Comparison of ENCODE assay signal across 21 cellular contexts in the genomic region with DNA sequence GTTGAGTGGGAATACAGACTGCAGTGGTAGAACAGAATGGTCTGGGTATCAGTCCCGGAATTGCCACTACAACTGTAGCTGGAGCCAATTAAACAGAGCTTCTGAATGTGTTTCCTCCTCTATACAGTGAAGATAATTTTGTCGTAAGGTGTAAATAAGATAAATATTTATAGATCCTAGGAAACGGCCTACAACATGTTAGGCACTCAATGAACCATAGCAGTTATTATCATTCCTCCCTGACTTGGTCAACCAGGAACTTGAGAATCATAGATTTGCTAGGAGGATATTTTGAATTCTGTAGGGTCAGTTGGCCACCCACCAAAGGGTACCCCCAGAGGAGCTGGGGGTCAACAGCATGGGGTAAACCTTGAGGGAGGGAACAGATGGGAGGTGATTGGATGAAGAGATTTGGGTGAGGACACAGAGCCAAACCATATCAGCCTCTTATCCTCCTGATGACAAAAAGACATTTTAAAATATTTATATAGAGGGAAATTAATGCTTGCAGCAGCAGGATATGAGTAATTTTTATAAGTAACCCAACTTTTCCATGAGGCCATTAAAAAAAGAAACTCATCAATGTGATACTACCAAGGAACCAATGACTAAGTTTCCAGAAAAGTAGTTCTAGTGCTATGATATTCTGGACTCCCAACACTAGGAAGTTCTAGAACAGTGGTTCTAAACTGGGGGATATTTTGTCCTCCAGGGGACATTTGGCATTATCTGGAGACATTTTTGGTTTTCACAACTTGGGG. TPM values are rescaled to one million over a fixed set of nuclear protein-coding genes. Genes with fewer than 3 reads are reported as not detected.
DNase-seq lines count a peak whose midpoint lies in the region; ATAC-seq and TF ChIP-seq lines count a peak whose summit lies in the region.
"Had no signal": no experiment of that assay in that cellular context is flagged by ENCODE, and none has a peak within 500 bp of the region (broad histone marks: within the 10 kb centered on the region; RNA-seq: fewer than 3 reads in every experiment).

No MANE protein-coding gene starts in this region.

- H3K23ac ChIP-seq in mesenchymal stem cell (ENCODE audit: low read length in 2 of 2), result no peak overlapping the region

- H3K18ac ChIP-seq in mesenchymal stem cell (ENCODE audit: low read depth in 1 of 2, low read length in 2 of 2), result no peak overlapping the region

- no peak for DNase-seq in T-helper 2 cell treated with Interferon-gamma antibody and Interleukin-4, amounts not matched to agents 5 μg/mL and 100 μg/mL, for 36 hours (ENCODE audit: low spot score)
- no peak for DNase-seq in T-helper 2 cell
- DNase-seq in Caki2 (ENCODE audit: low read depth), result peak; percentile 86
- DNase-seq in activated T-helper 1 cell treated with anti-CD3 and anti-CD28 coated beads, Interleukin-12 subunit alpha, Interleukin-12 subunit beta, Interleukin-2, Interleukin-4 antibody, amounts not matched to agents 30 ng/mL and 10 ng/mL and 1 ng/mL, durations not matched to agents 14 hours and 24 hours and 36 hours (ENCODE audit: low spot score), result no peak
- DNase-seq in mesenchymal stem cell, result no peak
- no peak for DNase-seq in coronary artery (ENCODE audit: low spot score)
- no peak for DNase-seq in esophagus squamous epithelium (lab: John Stamatoyannopoulos, UW)
- DNase-seq: activated CD4-positive, CD25-positive, alpha-beta regulatory T cell; aorta; CD8-positive, alpha-beta T cell; H9; NCI-H2081 treated with DMSO at 0.1 percent for 48 hours; NCI-H69; nucleus accumbens; sigmoid colon; stimulated activated CD4-positive, alpha-beta T cell treated with anti-CD3 and anti-CD28 coated beads, Interleukin-4, amount 100 ng/mL, for 24 hours; T-cell had no signal

- H2AFZ ChIP-seq in mesenchymal stem cell (ENCODE audit: low read depth, low read length), result no peak overlapping the region

- H3K27me3 Mint-ChIP-seq in T-helper 2 cell treated with Interferon-gamma antibody and Interleukin-4, amounts not matched to agents 5 μg/mL and 100 μg/mL, for 36 hours (ENCODE audit: low read depth), result no peaks in the 10 kb centered on the region
- no peaks in the 10 kb centered on the region for H3K27me3 Mint-ChIP-seq in activated T-helper 1 cell treated with anti-CD3 and anti-CD28 coated beads, Interleukin-12 subunit alpha, Interleukin-12 subunit beta, Interleukin-2, Interleukin-4 antibody, amounts not matched to agents 30 ng/mL and 10 ng/mL and 1 ng/mL, durations not matched to agents 14 hours and 24 hours and 36 hours (ENCODE audit: insufficient read depth)

- H3K36me3 ChIP-seq in mesenchymal stem cell (ENCODE audit: control insufficient read depth in 1 of 2, insufficient read depth in 2 of 2, low read depth in 1 of 2, low read length in 2 of 2) (no peaks in the 10 kb centered on the region), esophagus squamous epithelium (no peaks in the 10 kb centered on the region)
- H3K36me3 ChIP-seq: sigmoid colon had no signal

- peak overlapping the region; percentile 56 for H3K27ac Mint-ChIP-seq in T-helper 2 cell treated with Interferon-gamma antibody and Interleukin-4, amounts not matched to agents 5 μg/mL and 100 μg/mL, for 36 hours
- H3K27ac Mint-ChIP-seq in activated T-helper 1 cell treated with anti-CD3 and anti-CD28 coated beads, Interleukin-12 subunit alpha, Interleukin-12 subunit beta, Interleukin-2, Interleukin-4 antibody, amounts not matched to agents 30 ng/mL and 10 ng/mL and 1 ng/mL, durations not matched to agents 14 hours and 24 hours and 36 hours, result peak overlapping the region; percentile 52
- H3K27ac Mint-ChIP-seq: CD8-positive, alpha-beta T cell; H9; T-cell had no signal

- H3K27me3 ChIP-seq in mesenchymal stem cell (ENCODE audit: control insufficient read depth in 1 of 2, insufficient read depth in 1 of 2, low read length in 2 of 2), result no peaks in the 10 kb centered on the region
- no peaks in the 10 kb centered on the region for H3K27me3 ChIP-seq in esophagus squamous epithelium
- H3K27me3 ChIP-seq: sigmoid colon had no signal

- no peak overlapping the region for H3K14ac ChIP-seq in mesenchymal stem cell (ENCODE audit: low read length in 2 of 2)

- in situ Hi-C loops in Caki2 (cut with HindIII; ENCODE audit: low pct_unique_long_range_greater_than_20kb, low sequenced_read_pairs), result no loop called here

- peaks cover 34% of the 10 kb centered on the region for H3K4me1 Mint-ChIP-seq in T-helper 2 cell treated with Interferon-gamma antibody and Interleukin-4, amounts not matched to agents 5 μg/mL and 100 μg/mL, for 36 hours (ENCODE audit: low read depth)
- peaks cover 44% of the 10 kb centered on the region for H3K4me1 Mint-ChIP-seq in activated T-helper 1 cell treated with anti-CD3 and anti-CD28 coated beads, Interleukin-12 subunit alpha, Interleukin-12 subunit beta, Interleukin-2, Interleukin-4 antibody, amounts not matched to agents 30 ng/mL and 10 ng/mL and 1 ng/mL, durations not matched to agents 14 hours and 24 hours and 36 hours (ENCODE audit: low read depth)
- H3K4me1 Mint-ChIP-seq: H9 had no signal

- H4K8ac ChIP-seq in mesenchymal stem cell (ENCODE audit: low read length), result no peak overlapping the region

- H3K4me3 Mint-ChIP-seq in T-helper 2 cell treated with Interferon-gamma antibody and Interleukin-4, amounts not matched to agents 5 μg/mL and 100 μg/mL, for 36 hours, result peak overlapping the region; percentile 47
- no peak overlapping the region for H3K4me3 Mint-ChIP-seq in activated T-helper 1 cell treated with anti-CD3 and anti-CD28 coated beads, Interleukin-12 subunit alpha, Interleukin-12 subunit beta, Interleukin-2, Interleukin-4 antibody, amounts not matched to agents 30 ng/mL and 10 ng/mL and 1 ng/mL, durations not matched to agents 14 hours and 24 hours and 36 hours
- H3K4me3 Mint-ChIP-seq: CD8-positive, alpha-beta T cell; H9; T-cell had no signal

- H2BK5ac ChIP-seq in mesenchymal stem cell (ENCODE audit: low read depth, low read length, poor library complexity, severe bottlenecking), result no peak overlapping the region

- no peak overlapping the region for H4K91ac ChIP-seq in mesenchymal stem cell (ENCODE audit: low read length)

- H2BK120ac ChIP-seq in mesenchymal stem cell (ENCODE audit: low read depth, low read length), result no peak overlapping the region

- H2AK5ac ChIP-seq in mesenchymal stem cell (ENCODE audit: low read length, severe bottlenecking), result no peak overlapping the region

- ATAC-seq in GM18502 (IDR thresholded peaks at IDR 0.05; ENCODE audit: poor library complexity, unreplicated experiment), result no peak
- ATAC-seq: CD8-positive, alpha-beta T cell; T-cell had no signal

- TF ChIP-seq CTCF in coronary artery (IDR thresholded peaks at IDR 0.05) (no peak), esophagus squamous epithelium (IDR thresholded peaks at IDR 0.05) (no peak)

- no peak overlapping the region for H3K9ac ChIP-seq in mesenchymal stem cell (ENCODE audit: low read length)

- H3K27ac ChIP-seq in mesenchymal stem cell (ENCODE audit: low read length, poor library complexity, severe bottlenecking) (peak overlapping the region; percentile 78), coronary artery (no peak overlapping the region), esophagus squamous epithelium (peak overlapping the region in 1 of 4 donors; percentile 20)
- H3K27ac ChIP-seq: epithelial cell of prostate, sigmoid colon had no signal

- no peaks in the 10 kb centered on the region for H3K79me1 ChIP-seq in mesenchymal stem cell (replicated peaks; ENCODE audit: low read length, poor library complexity, severe bottlenecking)

- H3K4ac ChIP-seq in mesenchymal stem cell (ENCODE audit: low read depth in 1 of 2, low read length in 2 of 2), result no peak overlapping the region

- H3K9me3 ChIP-seq in mesenchymal stem cell (ENCODE audit: control insufficient read depth, low read length), result no peaks in the 10 kb centered on the region
- no peaks in the 10 kb centered on the region for H3K9me3 ChIP-seq in esophagus squamous epithelium
- H3K9me3 ChIP-seq: sigmoid colon had no signal

- peaks cover 15% of the 10 kb centered on the region for H3K9me3 Mint-ChIP-seq in T-helper 2 cell treated with Interferon-gamma antibody and Interleukin-4, amounts not matched to agents 5 μg/mL and 100 μg/mL, for 36 hours
- no peaks in the 10 kb centered on the region for H3K9me3 Mint-ChIP-seq in activated T-helper 1 cell treated with anti-CD3 and anti-CD28 coated beads, Interleukin-12 subunit alpha, Interleukin-12 subunit beta, Interleukin-2, Interleukin-4 antibody, amounts not matched to agents 30 ng/mL and 10 ng/mL and 1 ng/mL, durations not matched to agents 14 hours and 24 hours and 36 hours
- H3K9me3 Mint-ChIP-seq: CD8-positive, alpha-beta T cell; H9; T-cell had no signal

- intact Hi-C loops in activated T-helper 1 cell treated with anti-CD3 and anti-CD28 coated beads, Interleukin-12 subunit alpha, Interleukin-12 subunit beta, Interleukin-2, Interleukin-4 antibody, amounts not matched to agents 30 ng/mL and 10 ng/mL and 1 ng/mL, durations not matched to agents 14 hours and 24 hours and 36 hours (cut with micrococcal nuclease), result loop anchor here (2.0 to 5.0 kb wide), 2 partner anchors 21 to 34 kb away; no protein-coding TSS in a partner anchor
- intact Hi-C loops in esophagus squamous epithelium (cut with DNase I), result no loop called here

- no peak overlapping the region for H2BK12ac ChIP-seq in mesenchymal stem cell (ENCODE audit: low read length in 2 of 2)

- no peak for TF ChIP-seq POLR2A in esophagus squamous epithelium (IDR thresholded peaks at IDR 0.05)

- H3K4me3 ChIP-seq in mesenchymal stem cell (ENCODE audit: insufficient read depth in 1 of 2, low read depth in 1 of 2, low read length in 2 of 2) (no peak overlapping the region), coronary artery (no peak overlapping the region), esophagus squamous epithelium (no peak overlapping the region)
- H3K4me3 ChIP-seq: sigmoid colon had no signal

- no peak overlapping the region for H2BK15ac ChIP-seq in mesenchymal stem cell (ENCODE audit: low read depth, poor library complexity, severe bottlenecking)

- H3K4me1 ChIP-seq in mesenchymal stem cell (ENCODE audit: control insufficient read depth, insufficient read depth, low read depth, low read length) (peaks cover 8% of the 10 kb centered on the region), esophagus squamous epithelium (peaks cover 0 to 12% (median 0%) of the 10 kb centered on the region in 3 donors)
- H3K4me1 ChIP-seq: sigmoid colon had no signal

- peaks cover 8% of the 10 kb centered on the region for H3K36me3 Mint-ChIP-seq in T-helper 2 cell treated with Interferon-gamma antibody and Interleukin-4, amounts not matched to agents 5 μg/mL and 100 μg/mL, for 36 hours (ENCODE audit: low read depth)
- H3K36me3 Mint-ChIP-seq in activated T-helper 1 cell treated with anti-CD3 and anti-CD28 coated beads, Interleukin-12 subunit alpha, Interleukin-12 subunit beta, Interleukin-2, Interleukin-4 antibody, amounts not matched to agents 30 ng/mL and 10 ng/mL and 1 ng/mL, durations not matched to agents 14 hours and 24 hours and 36 hours (ENCODE audit: low read depth), result peaks cover 2% of the 10 kb centered on the region
- H3K36me3 Mint-ChIP-seq: CD8-positive, alpha-beta T cell; T-cell had no signal

- 86% methylated on average over 1 of the region's 3 CpGs for WGBS in mesenchymal stem cell
- WGBS in esophagus squamous epithelium, 2 donors, result 66 to 84% methylated on average over 3 of the region's 3 CpGs

- H3K4me2 ChIP-seq in mesenchymal stem cell (ENCODE audit: low read length, poor library complexity, severe bottlenecking), result no peak overlapping the region

RNA-seq across cellular contexts. Expression of a gene that starts 4.0 kb away (rescaled TPM):
- total RNA-seq in Caki2 (2014; rRNA removed; shearing (Covaris generic); ENCODE audit: low replicate concordance), result 0.70 and 0.88 TPM in 2 replicates
- total RNA-seq in activated T-helper 1 cell treated with anti-CD3 and anti-CD28 coated beads, Interleukin-12 subunit alpha, Interleukin-12 subunit beta, Interleukin-2, Interleukin-4 antibody, amounts not matched to agents 30 ng/mL and 10 ng/mL and 1 ng/mL, durations not matched to agents 14 hours and 24 hours and 36 hours, result 1.6 and 2.3 TPM in 2 replicates
- polyA plus RNA-seq in mesenchymal stem cell (2013, experiment 1 of 2), result not detected
- not detected for polyA plus RNA-seq in mesenchymal stem cell (2013, experiment 2 of 2)
- 10 to 100 TPM in 3 of 4 donors, 1 to 10 TPM in 1; 2.1 to 19.6 (median 14.3) TPM for total RNA-seq in esophagus squamous epithelium
- total RNA-seq: A172; CD8-positive, alpha-beta T cell; H9; RPMI7951; T-cell had no signal

RNA-seq across cellular contexts. Expression of a gene that starts 42.3 kb away (rescaled TPM):
- not detected in 2 replicates for total RNA-seq in Caki2 (2014; rRNA removed; shearing (Covaris generic); ENCODE audit: low replicate concordance)
- 0.02 TPM in 1 of 2 replicates, not detected in the other for total RNA-seq in activated T-helper 1 cell treated with anti-CD3 and anti-CD28 coated beads, Interleukin-12 subunit alpha, Interleukin-12 subunit beta, Interleukin-2, Interleukin-4 antibody, amounts not matched to agents 30 ng/mL and 10 ng/mL and 1 ng/mL, durations not matched to agents 14 hours and 24 hours and 36 hours
- not detected for polyA plus RNA-seq in mesenchymal stem cell (2013, experiment 1 of 2)
- polyA plus RNA-seq in mesenchymal stem cell (2013, experiment 2 of 2), result not detected
- total RNA-seq in esophagus squamous epithelium, result under 1 TPM in 2 of 4 donors, not detected in 2; 0.18 to 0.68 TPM
- total RNA-seq: A172; CD8-positive, alpha-beta T cell; H9; RPMI7951 had no signal
